In genomic region chr4:16315451-16315850, GRCh38 we compare ENCODE assay signal across 6 cellular contexts.
"Had no signal": no experiment of that assay in that cellular context is flagged by ENCODE, and none has a peak within 500 bp of the region (broad histone marks: within the 10 kb centered on the region; RNA-seq: fewer than 3 reads in every experiment).

No MANE protein-coding gene starts in this region.

- DNase-seq: GM23248, H9, HCEC 1CT, KBM-7 had no signal

- H3K27ac ChIP-seq: GM23248, HL-60, KMS-11 had no signal

- H3K4me3 ChIP-seq: GM23248 had no signal
